ENCODE assay signal across 9 cellular contexts in the genomic region with DNA sequence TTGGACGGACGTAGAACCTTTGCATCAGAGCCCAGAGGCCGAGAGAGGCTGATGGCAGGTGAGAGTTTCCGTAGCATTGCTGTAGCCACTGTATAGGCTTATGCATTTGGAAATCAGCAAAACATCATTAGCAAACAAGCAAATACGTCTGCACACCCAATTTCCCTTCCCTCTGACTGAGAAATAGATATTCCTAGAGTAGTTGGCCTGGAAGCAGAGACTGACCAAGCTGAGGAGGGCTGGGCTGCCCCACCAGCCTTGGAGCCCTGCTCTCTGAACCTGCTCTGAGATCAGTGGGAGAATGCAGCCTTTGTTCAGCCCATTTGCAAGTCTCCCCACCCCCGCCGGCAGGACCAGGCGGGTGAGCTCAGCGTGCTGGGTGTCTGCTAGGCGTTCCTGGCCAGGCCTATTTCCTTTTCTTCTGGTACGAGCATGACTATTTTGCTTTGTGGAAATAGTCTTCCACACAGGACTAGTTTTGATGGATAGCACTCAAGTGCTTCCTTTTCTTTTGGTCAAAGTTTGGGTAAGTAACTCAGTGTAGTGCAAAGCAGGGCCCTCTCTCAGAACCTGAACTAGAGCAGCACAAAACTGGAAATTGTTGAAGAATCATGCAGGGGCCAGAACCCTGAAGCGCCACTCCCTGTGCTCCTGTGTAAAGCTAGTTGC. TPM values are rescaled to one million over a fixed set of nuclear protein-coding genes. Genes with fewer than 3 reads are reported as not detected.
DNase-seq lines count a peak whose midpoint lies in the region; ATAC-seq and FAIRE-seq lines count a peak whose summit lies in the region.
"Had no signal": no experiment of that assay in that cellular context is flagged by ENCODE, and none has a peak within 500 bp of the region (broad histone marks: within the 10 kb centered on the region; RNA-seq: fewer than 3 reads in every experiment).

No MANE protein-coding gene starts in this region.

- no peak overlapping the region for H3K4me3 Mint-ChIP-seq in activated CD8-positive, alpha-beta memory T cell treated with anti-CD3 and anti-CD28 coated beads, Interleukin-2, amount 10 ng/mL, durations not matched to agents 7 days and 5 days

- H3K9me3 Mint-ChIP-seq in activated CD8-positive, alpha-beta memory T cell treated with anti-CD3 and anti-CD28 coated beads, Interleukin-2, amount 10 ng/mL, durations not matched to agents 7 days and 5 days (ENCODE audit: low read depth) = no peaks in the 10 kb centered on the region

- CTCF ChIA-PET in activated CD8-positive, alpha-beta memory T cell treated with anti-CD3 and anti-CD28 coated beads, Interleukin-2, amount 10 ng/mL, durations not matched to agents 7 days and 5 days (lab: Charles Lee) = interaction anchor here (0.8 to 9.1 kb wide), 5 partner anchors 11 to 31 kb away, joined by 3 to 87 read pairs (median 6); a partner anchor contains a TSS

- no peak for ATAC-seq in activated CD8-positive, alpha-beta memory T cell treated with anti-CD3 and anti-CD28 coated beads, Interleukin-2, amount 10 ng/mL, durations not matched to agents 7 days and 5 days
- ATAC-seq: A549 had no signal

- no peaks in the 10 kb centered on the region for H3K27me3 Mint-ChIP-seq in activated CD8-positive, alpha-beta memory T cell treated with anti-CD3 and anti-CD28 coated beads, Interleukin-2, amount 10 ng/mL, durations not matched to agents 7 days and 5 days

- peaks cover 3% of the 10 kb centered on the region for H3K4me1 Mint-ChIP-seq in activated CD8-positive, alpha-beta memory T cell treated with anti-CD3 and anti-CD28 coated beads, Interleukin-2, amount 10 ng/mL, durations not matched to agents 7 days and 5 days

- H3K27ac Mint-ChIP-seq in activated CD8-positive, alpha-beta memory T cell treated with anti-CD3 and anti-CD28 coated beads, Interleukin-2, amount 10 ng/mL, durations not matched to agents 7 days and 5 days = no peak overlapping the region

- H3K36me3 Mint-ChIP-seq in activated CD8-positive, alpha-beta memory T cell treated with anti-CD3 and anti-CD28 coated beads, Interleukin-2, amount 10 ng/mL, durations not matched to agents 7 days and 5 days = no peaks in the 10 kb centered on the region

- DNase-seq in activated CD8-positive, alpha-beta memory T cell treated with anti-CD3 and anti-CD28 coated beads for 24 hours = peak; percentile 72
- DNase-seq in activated CD8-positive, alpha-beta memory T cell treated with anti-CD3 and anti-CD28 coated beads, Interleukin-2, amount 10 ng/mL, durations not matched to agents 7 days and 5 days = no peak
- DNase-seq in dermis blood vessel endothelial cell = peak; percentile 81
- peak; percentile 37 for DNase-seq in middle frontal gyrus (ENCODE audit: extremely low spot score, low spot score)
- DNase-seq in urothelium cell line (ENCODE audit: low spot score) = peak; percentile 55
- no peak for DNase-seq in DMS53 treated with DMSO at 0.1 percent for 48 hours (lab: John Stamatoyannopoulos, UW; ENCODE audit: unreplicated experiment)
- DNase-seq in NAMALWA (ENCODE audit: low spot score) = no peak
- no peak for DNase-seq in NCI-H510A (lab: John Stamatoyannopoulos, UW)

- FAIRE-seq in urothelium cell line (lab: Jason Lieb, UNC) = no peak
- FAIRE-seq: A549 had no signal

RNA-seq across cellular contexts. Expression of a gene that starts 21.9 kb away (rescaled TPM):
- 100 to 1,000 TPM in 1 of 2 experiments, 10 to 100 TPM in 1; 72.3 to 100 TPM for total RNA-seq in activated CD8-positive, alpha-beta memory T cell treated with anti-CD3 and anti-CD28 coated beads, Interleukin-2, amount 10 ng/mL, durations not matched to agents 7 days and 5 days
- 41.5 and 56.5 TPM in 2 replicates for total RNA-seq in dermis blood vessel endothelial cell

RNA-seq across cellular contexts. Expression of a gene that starts 56.9 kb away (rescaled TPM):
- not detected for total RNA-seq in activated CD8-positive, alpha-beta memory T cell treated with anti-CD3 and anti-CD28 coated beads, Interleukin-2, amount 10 ng/mL, durations not matched to agents 7 days and 5 days
- 1.0 and 1.4 TPM in 2 replicates for total RNA-seq in dermis blood vessel endothelial cell

Comparison
In these comparisons a context has a peak if more than half of its experiments do, and no peak if none do; other contexts are left out.
1. DNase-seq: peak in activated CD8-positive, alpha-beta memory T cell treated with anti-CD3 and anti-CD28 coated beads for 24 hours (single experiment), dermis blood vessel endothelial cell (single experiment), middle frontal gyrus (single experiment) and urothelium cell line (single experiment); none in activated CD8-positive, alpha-beta memory T cell treated with anti-CD3 and anti-CD28 coated beads, Interleukin-2, amount 10 ng/mL, durations not matched to agents 7 days and 5 days (single experiment), DMS53 treated with DMSO at 0.1 percent for 48 hours (single experiment), NAMALWA (single experiment) and NCI-H510A (single experiment).